In genomic region chr14:101760138-101761011, GRCh38 we compare ENCODE assay signal across 8 cellular contexts. TPM values are rescaled to one million over a fixed set of nuclear protein-coding genes. Genes with fewer than 3 reads are reported as not detected.
DNase-seq lines count a peak whose midpoint lies in the region; ATAC-seq and TF ChIP-seq lines count a peak whose summit lies in the region.

No MANE protein-coding gene starts in this region.

- POLR2A ChIA-PET in activated CD4-positive, alpha-beta memory T cell treated with anti-CD3 and anti-CD28 coated beads, Interleukin-2, amount 10 ng/mL, durations not matched to agents 7 days and 5 days (lab: Charles Lee), result interaction anchor here (0.7 to 3.2 kb wide), 13 partner anchors 11 to 188 kb away, joined by 3 to 39 read pairs (median 6); no protein-coding TSS in a partner anchor

- H3K36me3 Mint-ChIP-seq in activated CD4-positive, alpha-beta memory T cell treated with anti-CD3 and anti-CD28 coated beads, Interleukin-2, amount 10 ng/mL, durations not matched to agents 7 days and 5 days (ENCODE audit: low read depth), result peaks cover 14% of the 10 kb centered on the region

- peak overlapping the region; percentile 39 to 100 (median 97) for H3K4me3 ChIP-seq in dorsolateral prefrontal cortex
- peak overlapping the region in 2 of 3 donors; percentile 88 to 96 for H3K4me3 ChIP-seq in right lobe of liver

- H3K27me3 ChIP-seq in dorsolateral prefrontal cortex (no peaks in the 10 kb centered on the region), right lobe of liver (no peaks in the 10 kb centered on the region)

- TF ChIP-seq POLR2A in right lobe of liver (IDR thresholded peaks at IDR 0.05), result no peak

- H3K9me3 Mint-ChIP-seq in activated CD4-positive, alpha-beta memory T cell treated with anti-CD3 and anti-CD28 coated beads, Interleukin-2, amount 10 ng/mL, durations not matched to agents 7 days and 5 days, result no peaks in the 10 kb centered on the region

- CTCF ChIA-PET in activated CD4-positive, alpha-beta memory T cell treated with anti-CD3 and anti-CD28 coated beads, Interleukin-2, amount 10 ng/mL, durations not matched to agents 7 days and 5 days (lab: Charles Lee), result interaction anchor here (1.2 to 1.7 kb wide), 4 partner anchors 10 to 60 kb away, joined by 3 to 26 read pairs (median 8); no protein-coding TSS in a partner anchor

- WGBS in right lobe of liver (ENCODE audit: insufficient coverage, low coverage, low lambda C conversion rate, missing lambda C conversion rate), result 4% methylated on average over 60 of the region's 63 CpGs

- H3K4me1 Mint-ChIP-seq in activated CD4-positive, alpha-beta memory T cell treated with anti-CD3 and anti-CD28 coated beads, Interleukin-2, amount 10 ng/mL, durations not matched to agents 7 days and 5 days, result peaks cover 38% of the 10 kb centered on the region

- DNase-seq in Ammon's horn (ENCODE audit: low spot score) (peak; percentile 99), HPDE6-E6E7 (ENCODE audit: extremely low spot score) (peak; percentile 83), NCI-H82 treated with DMSO at 0.1 percent for 48 hours (lab: John Stamatoyannopoulos, UW; ENCODE audit: unreplicated experiment) (peak; percentile 90), dorsolateral prefrontal cortex (peak; percentile 93 to 99 (median 98)), right lobe of liver (peak; percentile 99 to 100 (median 100))
- DNase-seq in activated CD4-positive, alpha-beta memory T cell treated with anti-CD3 and anti-CD28 coated beads, Interleukin-2, amount 10 ng/mL, durations not matched to agents 7 days and 5 days, result peak; percentile 98
- DNase-seq in stimulated activated CD4-positive, alpha-beta T cell treated with anti-CD3 and anti-CD28 coated beads, Interleukin-2, amount 100 ng/mL, for 4 hours (ENCODE audit: low read depth), result peak; percentile 95

- peaks cover 0 to 9% (median 0%) of the 10 kb centered on the region in 4 donors for H3K36me3 ChIP-seq in right lobe of liver

- peaks cover 0 to 20% (median 0%) of the 10 kb centered on the region in 4 donors for H3K4me1 ChIP-seq in right lobe of liver

- H3K27me3 Mint-ChIP-seq in activated CD4-positive, alpha-beta memory T cell treated with anti-CD3 and anti-CD28 coated beads, Interleukin-2, amount 10 ng/mL, durations not matched to agents 7 days and 5 days, result peaks cover 19% of the 10 kb centered on the region

- TF ChIP-seq CTCF in dorsolateral prefrontal cortex (IDR thresholded peaks at IDR 0.05 in 54 of 56, conservative IDR thresholded peaks at IDR 0.05 in 2 of 56; ENCODE audit: low read depth in 1 of 56, partially characterized antibody in 56 of 56), result peak in 1 of 56 donors; percentile 1
- TF ChIP-seq CTCF in right lobe of liver (IDR thresholded peaks at IDR 0.05), result no peak

- intact Hi-C loops in dorsolateral prefrontal cortex (cut with DNase I) (loop anchor here (1.0 to 10.0 kb wide), 5 partner anchors 52 to 834 kb away; partner anchors contain the start of gene RCOR1 (in 1 of the 2)), right lobe of liver (cut with DNase I) (no loop called here)

- H3K9me3 ChIP-seq in right lobe of liver, result no peaks in the 10 kb centered on the region

- H3K4me3 Mint-ChIP-seq in activated CD4-positive, alpha-beta memory T cell treated with anti-CD3 and anti-CD28 coated beads, Interleukin-2, amount 10 ng/mL, durations not matched to agents 7 days and 5 days, result peak overlapping the region; percentile 47

- H3K27ac Mint-ChIP-seq in activated CD4-positive, alpha-beta memory T cell treated with anti-CD3 and anti-CD28 coated beads, Interleukin-2, amount 10 ng/mL, durations not matched to agents 7 days and 5 days, result peak overlapping the region; percentile 24

- ATAC-seq in GM19438 (IDR thresholded peaks at IDR 0.05; ENCODE audit: low read depth, unreplicated experiment), result peak; percentile 53
- peak; percentile 81 to 92 (median 87) for ATAC-seq in right lobe of liver

- H3K27ac ChIP-seq in dorsolateral prefrontal cortex, result peak overlapping the region in 55 of 59 donors; percentile 19 to 100 (median 95)
- H3K27ac ChIP-seq in right lobe of liver, result no peak overlapping the region

RNA-seq across cellular contexts. Expression of gene PPP2R5C, which starts 1.1 kb away (rescaled TPM):
- 100 to 1,000 TPM; 338 to 348 TPM for total RNA-seq in activated CD4-positive, alpha-beta memory T cell treated with anti-CD3 and anti-CD28 coated beads, Interleukin-2, amount 10 ng/mL, durations not matched to agents 7 days and 5 days
- total RNA-seq in dorsolateral prefrontal cortex, result 100 to 1,000 TPM; 150 to 242 (median 182) TPM
- total RNA-seq in right lobe of liver, result 10 to 100 TPM; 44.9 to 74.5 (median 55.3) TPM

Comparison
In these comparisons a context has a peak if more than half of its experiments do, and no peak if none do; other contexts are left out.
1. H3K27ac ChIP-seq: peak in dorsolateral prefrontal cortex (55 of 59); none in right lobe of liver (0 of 3).
2. intact Hi-C loops: an anchor here in dorsolateral prefrontal cortex (1.0 to 10.0 kb wide); none called in right lobe of liver.
3. Peak in every context shown above with its lines, with median percentiles within 50 percentile points of each other: DNase-seq.